Comparison of ENCODE assay signal across 10 cellular contexts in genomic region chr4:108622828-108623227, GRCh38. TPM values are rescaled to one million over a fixed set of nuclear protein-coding genes. Genes with fewer than 3 reads are reported as not detected.
DNase-seq lines count a peak whose midpoint lies in the region; ATAC-seq and TF ChIP-seq lines count a peak whose summit lies in the region.
"Had no signal": no experiment of that assay in that cellular context is flagged by ENCODE, and none has a peak within 500 bp of the region (broad histone marks: within the 10 kb centered on the region; RNA-seq: fewer than 3 reads in every experiment).

No MANE protein-coding gene starts in this region.

- H4K20me1 ChIP-seq in OCI-LY1 (ENCODE audit: insufficient read depth, low read length), result 0 out of 2 replicates have a peak, but pooled peaks cover 3% of the 10 kb centered on the region

- H3K79me2 ChIP-seq in OCI-LY1 (ENCODE audit: insufficient read depth, low read length), result peaks cover 28% of the 10 kb centered on the region

- no peaks in the 10 kb centered on the region for H3K27me3 ChIP-seq in OCI-LY1 (ENCODE audit: insufficient read depth, low read length)
- H3K27me3 ChIP-seq in endodermal cell (ENCODE audit: control insufficient read depth, insufficient read depth, low read length, poor library complexity, severe bottlenecking), result no peaks in the 10 kb centered on the region
- no peaks in the 10 kb centered on the region for H3K27me3 ChIP-seq in skeletal muscle satellite cell (ENCODE audit: control insufficient read depth, insufficient read depth, low read length)

- ATAC-seq in GM21576 (IDR thresholded peaks at IDR 0.05; ENCODE audit: unreplicated experiment), result no peak

- H3F3A ChIP-seq in OCI-LY1 (ENCODE audit: insufficient read depth, low read length), result no peaks in the 10 kb centered on the region

- peak overlapping the region; percentile 97 for H3K4me3 Mint-ChIP-seq in activated T-cell treated with anti-CD3 and anti-CD28 coated beads, Interleukin-2, amount 50 U/mL, for 24 hours
- H3K4me3 Mint-ChIP-seq in endodermal cell, result peak overlapping the region; percentile 99

- H3K36me3 ChIP-seq in OCI-LY1 (ENCODE audit: insufficient read depth, low read length) (peaks cover 72% of the 10 kb centered on the region), endodermal cell (ENCODE audit: control insufficient read depth, insufficient read depth, low read length) (peaks cover 62% of the 10 kb centered on the region), skeletal muscle satellite cell (ENCODE audit: insufficient read depth, low read length) (peaks cover 71% of the 10 kb centered on the region)

- no peak for TF ChIP-seq CTCF in OCI-LY1 (IDR thresholded peaks at IDR 0.05; ENCODE audit: low read length)
- no peak for TF ChIP-seq CTCF in endodermal cell (conservative IDR thresholded peaks at IDR 0.05)

- peaks cover 91% of the 10 kb centered on the region for H3K36me3 Mint-ChIP-seq in activated T-cell treated with anti-CD3 and anti-CD28 coated beads, Interleukin-2, amount 50 U/mL, for 24 hours (ENCODE audit: low read depth)
- peaks cover 62% of the 10 kb centered on the region for H3K36me3 Mint-ChIP-seq in endodermal cell (ENCODE audit: low read depth)

- H3K9ac ChIP-seq in OCI-LY1 (ENCODE audit: low read length) (no peak overlapping the region; the same call in 1 of the 2 replicates), endodermal cell (ENCODE audit: extremely low read depth, low read length, poor library complexity, severe bottlenecking) (no peak overlapping the region), skeletal muscle satellite cell (ENCODE audit: low read depth, low read length) (peak overlapping the region; percentile 13)

- peak overlapping the region; percentile 95; the same call in 1 of the 2 replicates for H3K4me2 ChIP-seq in OCI-LY1 (ENCODE audit: low read length)
- peak overlapping the region; percentile 97 for H3K4me2 ChIP-seq in skeletal muscle satellite cell (ENCODE audit: low read length)

- no peak overlapping the region for H3K4me3 ChIP-seq in OCI-LY1 (ENCODE audit: low read depth, low read length, poor library complexity, severe bottlenecking)
- H3K4me3 ChIP-seq in endodermal cell (ENCODE audit: low read length), result peak overlapping the region; percentile 99
- peak overlapping the region; percentile 18 for H3K4me3 ChIP-seq in skeletal muscle satellite cell (ENCODE audit: low read length)

- peak overlapping the region; percentile 99 for H3K27ac Mint-ChIP-seq in activated T-cell treated with anti-CD3 and anti-CD28 coated beads, Interleukin-2, amount 50 U/mL, for 24 hours
- H3K27ac Mint-ChIP-seq in endodermal cell, result peak overlapping the region; percentile 31

- H3K9me3 ChIP-seq in OCI-LY1 (ENCODE audit: low read length) (no peaks in the 10 kb centered on the region), endodermal cell (ENCODE audit: control insufficient read depth, low read length) (no peaks in the 10 kb centered on the region), skeletal muscle satellite cell (replicated peaks; ENCODE audit: low read length) (no peaks in the 10 kb centered on the region)

- peaks cover 29% of the 10 kb centered on the region for H3K4me1 ChIP-seq in OCI-LY1 (ENCODE audit: insufficient read depth, low read length, severe bottlenecking)
- peaks cover 3% of the 10 kb centered on the region for H3K4me1 ChIP-seq in endodermal cell (ENCODE audit: control insufficient read depth, insufficient read depth, low read length)
- H3K4me1 ChIP-seq in skeletal muscle satellite cell (ENCODE audit: control insufficient read depth, insufficient read depth, low read length), result peaks cover 22% of the 10 kb centered on the region

- H3K4me1 Mint-ChIP-seq in activated T-cell treated with anti-CD3 and anti-CD28 coated beads, Interleukin-2, amount 50 U/mL, for 24 hours (ENCODE audit: low read depth), result peaks cover 57% of the 10 kb centered on the region
- peaks cover 39% of the 10 kb centered on the region for H3K4me1 Mint-ChIP-seq in endodermal cell

- WGBS in endodermal cell (ENCODE audit: insufficient coverage in 1 of 2, insufficient read length in 1 of 2), 2 experiments, result 94 to 100% methylated on average over 4 to 5 of the region's 5 CpGs

- no peaks in the 10 kb centered on the region for H3K9me3 Mint-ChIP-seq in activated T-cell treated with anti-CD3 and anti-CD28 coated beads, Interleukin-2, amount 50 U/mL, for 24 hours
- H3K9me3 Mint-ChIP-seq in endodermal cell, result no peaks in the 10 kb centered on the region

- DNase-seq in activated T-cell treated with anti-CD3 and anti-CD28 coated beads, Interleukin-2, amount 50 U/mL, for 24 hours, result no peak
- no peak for DNase-seq in activated T-cell treated with anti-CD3 and anti-CD28 coated beads, Interleukin-2, amount 50 U/mL, for 48 hours
- DNase-seq in endodermal cell, result no peak
- no peak for DNase-seq in EL
- DNase-seq in HUDEP-2 (lab: John Stamatoyannopoulos, UW; ENCODE audit: unreplicated experiment in 76 of 76), result no peak
- DNase-seq: activated CD4-positive, alpha-beta T cell treated with anti-CD3 and anti-CD28 coated beads for 4 hours; NCI-H187 had no signal

- H3K27me3 Mint-ChIP-seq in activated T-cell treated with anti-CD3 and anti-CD28 coated beads, Interleukin-2, amount 50 U/mL, for 24 hours, result no peaks in the 10 kb centered on the region
- H3K27me3 Mint-ChIP-seq in endodermal cell (ENCODE audit: insufficient read depth), result no peaks in the 10 kb centered on the region

- H3K27ac ChIP-seq in OCI-LY1 (ENCODE audit: low read depth, low read length, poor library complexity, severe bottlenecking) (no peak overlapping the region), endodermal cell (ENCODE audit: low read depth, low read length) (no peak overlapping the region)

- H3K9me2 ChIP-seq in OCI-LY1 (ENCODE audit: low read depth, low read length), result no peaks in the 10 kb centered on the region

- no peak overlapping the region for H2AFZ ChIP-seq in OCI-LY1 (ENCODE audit: low read length)

RNA-seq across cellular contexts. Expression of gene RPL34, which starts 2.5 kb away (rescaled TPM):
- 1,000 to 10,000 TPM; 1,014 to 1,108 TPM for total RNA-seq in endodermal cell
- polyA plus RNA-seq in endodermal cell (2013, experiment 1 of 2), result 2,395 TPM
- 2,126 TPM for polyA plus RNA-seq in endodermal cell (2013, experiment 2 of 2)
- 612 and 910 TPM in 2 replicates for total RNA-seq in skeletal muscle satellite cell (2012; rRNA removed)

RNA-seq across cellular contexts. Expression of gene OSTC, which starts 27.6 kb away (rescaled TPM):
- total RNA-seq in endodermal cell, result 100 to 1,000 TPM; 195 to 215 TPM
- 216 TPM for polyA plus RNA-seq in endodermal cell (2013, experiment 1 of 2)
- polyA plus RNA-seq in endodermal cell (2013, experiment 2 of 2), result 206 TPM
- 325 and 395 TPM in 2 replicates for total RNA-seq in skeletal muscle satellite cell (2012; rRNA removed)
